In genomic region chr20:53040678-53041674, GRCh38 we compare ENCODE assay signal across 10 cellular contexts.
DNase-seq lines count a peak whose midpoint lies in the region; TF ChIP-seq lines count a peak whose summit lies in the region.
"Had no signal": no experiment of that assay in that cellular context is flagged by ENCODE, and none has a peak within 500 bp of the region (broad histone marks: within the 10 kb centered on the region; RNA-seq: fewer than 3 reads in every experiment).

No MANE protein-coding gene starts in this region.

- H3K36me3 Mint-ChIP-seq in nephron progenitor cell (ENCODE audit: low read depth) = peaks cover 49% of the 10 kb centered on the region
- H3K36me3 Mint-ChIP-seq: CD4-positive, CD25-positive, alpha-beta regulatory T cell had no signal

- peaks cover 17% of the 10 kb centered on the region for H3K4me1 ChIP-seq in mammary epithelial cell (ENCODE audit: insufficient read depth, low read length)

- H3K27ac ChIP-seq in mammary epithelial cell (ENCODE audit: insufficient read depth, low read depth, low read length) = no peak overlapping the region

- 32% methylated on average over 15 of the region's 16 CpGs for WGBS in mammary epithelial cell (ENCODE audit: low coverage, missing lambda C conversion rate)

- no peak overlapping the region for H3K9ac ChIP-seq in mammary epithelial cell (ENCODE audit: insufficient read depth, low read length)

- dilution Hi-C loops in mammary epithelial cell (cut with HindIII; ENCODE audit: low sequenced_read_pairs) = no loop called here

- peak overlapping the region in 1 of 3 experiments; percentile 2 for H3K4me3 ChIP-seq in mammary epithelial cell (replicated peaks in 1 of 3; ENCODE audit: insufficient read depth in 1 of 3, low read depth in 2 of 3, low read length in 3 of 3)
- H3K4me3 ChIP-seq: lung had no signal

- peak overlapping the region; percentile 35 for H2AFZ ChIP-seq in mammary epithelial cell (ENCODE audit: low read depth, low read length)

- in situ Hi-C loops in mammary epithelial cell (cut with MboI; ENCODE audit: low sequenced_read_pairs in 2 of 2) = no loop called here

- H3K4me2 ChIP-seq in mammary epithelial cell (ENCODE audit: insufficient read depth, low read depth, low read length) = peak overlapping the region; percentile 63

- no peaks in the 10 kb centered on the region for H3K27me3 ChIP-seq in mammary epithelial cell (ENCODE audit: insufficient read depth, low read length)

- no peaks in the 10 kb centered on the region for H3K79me2 ChIP-seq in mammary epithelial cell (ENCODE audit: insufficient read depth, low read length)

- H3K27ac Mint-ChIP-seq in nephron progenitor cell = peak overlapping the region; percentile 38
- H3K27ac Mint-ChIP-seq: CD4-positive, CD25-positive, alpha-beta regulatory T cell had no signal

- H3K9me3 Mint-ChIP-seq in nephron progenitor cell = peaks cover 2% of the 10 kb centered on the region

- H4K20me1 ChIP-seq in mammary epithelial cell (ENCODE audit: insufficient read depth, low read length) = no peaks in the 10 kb centered on the region

- H3K9me3 ChIP-seq in mammary epithelial cell (replicated peaks; ENCODE audit: insufficient read depth, low read length) = no peaks in the 10 kb centered on the region

- peaks cover 3% of the 10 kb centered on the region for H3K27me3 Mint-ChIP-seq in nephron progenitor cell (ENCODE audit: low read depth, poor library complexity)
- H3K27me3 Mint-ChIP-seq: CD4-positive, CD25-positive, alpha-beta regulatory T cell had no signal

- intact Hi-C loops in mammary epithelial cell (cut with micrococcal nuclease) = no loop called here

- TF ChIP-seq CTCF in mammary epithelial cell (conservative IDR thresholded peaks at IDR 0.05 in 1 of 2, IDR thresholded peaks at IDR 0.05 in 1 of 2; ENCODE audit: extremely low read depth in 1 of 2, insufficient read depth in 1 of 2, low read depth in 1 of 2, low read length in 2 of 2) = no peak
- TF ChIP-seq CTCF in nephron progenitor cell (IDR thresholded peaks at IDR 0.05) = no peak

- BruUV-seq in mammary epithelial cell (replicated peaks; lab: Mats Ljungman, UMichigan) = no TSS peak

- H3K4me1 Mint-ChIP-seq in nephron progenitor cell = peaks cover 66% of the 10 kb centered on the region

- no peaks in the 10 kb centered on the region for H3K36me3 ChIP-seq in mammary epithelial cell (ENCODE audit: insufficient read depth, low read length)

- CTCF ChIA-PET in mammary epithelial cell (lab: Charles Lee; ENCODE audit: low non-redundant PET) = no interaction called here

- no peak overlapping the region for H3K4me3 Mint-ChIP-seq in nephron progenitor cell
- H3K4me3 Mint-ChIP-seq: CD4-positive, CD25-positive, alpha-beta regulatory T cell had no signal

- DNase-seq in DMS153 treated with DMSO at 0.1 percent for 48 hours (lab: John Stamatoyannopoulos, UW; ENCODE audit: unreplicated experiment) = peak; percentile 97
- DNase-seq in NCI-H2196 (lab: John Stamatoyannopoulos, UW; ENCODE audit: unreplicated experiment) = peak; percentile 97
- peak; percentile 64 for DNase-seq in mammary epithelial cell
- no peak for DNase-seq in nephron progenitor cell
- no peak for DNase-seq in AG08396 (ENCODE audit: low spot score)
- DNase-seq in stimulated activated CD4-positive, alpha-beta T cell treated with anti-CD3 and anti-CD28 coated beads, Interleukin-12 subunit alpha, Interleukin-12 subunit beta, amount 100 ng/mL, for 4 hours = no peak
- DNase-seq in activated naive CD4-positive, alpha-beta T cell treated with Interleukin-2 at 50 U/mL for 16 hours = no peak
- no peak for DNase-seq in SIG-M5 (lab: John Stamatoyannopoulos, UW)
- DNase-seq: CD4-positive, CD25-positive, alpha-beta regulatory T cell had no signal

Comparison
In these comparisons a context has a peak if more than half of its experiments do, and no peak if none do; other contexts are left out.
1. DNase-seq: peak in DMS153 treated with DMSO at 0.1 percent for 48 hours (single experiment), NCI-H2196 (single experiment) and mammary epithelial cell (single experiment); none in nephron progenitor cell (single experiment), AG08396 (single experiment), stimulated activated CD4-positive, alpha-beta T cell treated with anti-CD3 and anti-CD28 coated beads, Interleukin-12 subunit alpha, Interleukin-12 subunit beta, amount 100 ng/mL, for 4 hours (single experiment), activated naive CD4-positive, alpha-beta T cell treated with Interleukin-2 at 50 U/mL for 16 hours (single experiment) and SIG-M5 (single experiment).